ENCODE assay signal across 8 cellular contexts in genomic region chr9:131755541-131756198, GRCh38. TPM values are rescaled to one million over a fixed set of nuclear protein-coding genes. Genes with fewer than 3 reads are reported as not detected.
DNase-seq lines count a peak whose midpoint lies in the region; ATAC-seq and TF ChIP-seq lines count a peak whose summit lies in the region.

No MANE protein-coding gene starts in this region.

- no peak overlapping the region for H4K5ac ChIP-seq in IMR-90 (ENCODE audit: low read depth, low read length)

- no peak overlapping the region for H2AK9ac ChIP-seq in IMR-90 (replicated peaks; ENCODE audit: low read depth, low read length, poor library complexity)

- H3K23ac ChIP-seq in IMR-90 (ENCODE audit: low read depth, low read length): no peak overlapping the region

- H3K4me1 Mint-ChIP-seq in effector memory CD8-positive, alpha-beta T cell (ENCODE audit: low read depth in 2 of 2): peaks cover 5% of the 10 kb centered on the region in 2 donors

- H3K4me3 ChIP-seq in IMR-90 (ENCODE audit: insufficient read depth, low read depth, low read length) (no peak overlapping the region), NT2/D1 (ENCODE audit: insufficient read length, low read depth) (no peak overlapping the region)

- H3K9ac ChIP-seq in IMR-90 (ENCODE audit: low read depth, low read length) (no peak overlapping the region), NT2/D1 (ENCODE audit: insufficient read length, low read depth) (no peak overlapping the region)

- BruUV-seq in IMR-90 (replicated peaks; lab: Mats Ljungman, UMichigan): no TSS peak

- peak; percentile 67 for TF ChIP-seq RAD21 in IMR-90 (IDR thresholded peaks at IDR 0.05; ENCODE audit: low read length)

- no peak overlapping the region for H2BK120ac ChIP-seq in IMR-90 (ENCODE audit: low read depth, low read length)

- POLR2A ChIA-PET in IMR-90 (lab: Charles Lee; ENCODE audit: unreplicated experiment): no interaction called here

- intact Hi-C loops in IMR-90 (cut with micrococcal nuclease): loop anchor here (1.0 to 5.0 kb wide), 2 partner anchors 497 to 822 kb away; no protein-coding TSS in a partner anchor

- peaks cover 30% of the 10 kb centered on the region for H3K27me3 ChIP-seq in IMR-90 (ENCODE audit: control insufficient read depth, insufficient read depth, low read length)
- no peaks in the 10 kb centered on the region for H3K27me3 ChIP-seq in NT2/D1 (ENCODE audit: insufficient read depth, insufficient read length)

- no peak overlapping the region for H3K18ac ChIP-seq in IMR-90 (ENCODE audit: low read depth, low read length)

- in situ Hi-C loops in IMR-90 (cut with MboI; ENCODE audit: low sequenced_read_pairs): no loop called here

- H3K36me3 Mint-ChIP-seq in effector memory CD8-positive, alpha-beta T cell (ENCODE audit: insufficient read depth): peaks cover 5% of the 10 kb centered on the region

- H3K4me1 ChIP-seq in IMR-90 (ENCODE audit: control insufficient read depth, insufficient read depth, low read length) (no peaks in the 10 kb centered on the region), NT2/D1 (ENCODE audit: insufficient read depth, insufficient read length) (peaks cover 4% of the 10 kb centered on the region)

- no peak overlapping the region for H2BK5ac ChIP-seq in IMR-90 (ENCODE audit: low read depth, low read length, poor library complexity, severe bottlenecking)

- H3K9me1 ChIP-seq in IMR-90 (ENCODE audit: insufficient read depth, low read length): no peaks in the 10 kb centered on the region

- H4K91ac ChIP-seq in IMR-90 (ENCODE audit: insufficient read depth, low read depth, low read length): no peak overlapping the region

- DNase-seq in IMR-90 (peak; percentile 73), NT2/D1 (ENCODE audit: low read depth, low spot score) (peak; percentile 81), midbrain (lab: John Stamatoyannopoulos, UW) (peak; percentile 77)
- peak; percentile 69 to 74 for DNase-seq in activated CD8-positive, alpha-beta memory T cell treated with anti-CD3 and anti-CD28 coated beads for 4 hours (ENCODE audit: low read depth in 2 of 2)
- DNase-seq in effector memory CD8-positive, alpha-beta T cell: peak; percentile 85 to 88 (median 86)
- peak; percentile 83 for DNase-seq in stimulated activated CD8-positive, alpha-beta memory T cell treated with anti-CD3 and anti-CD28 coated beads, Interleukin-4, amount 100 ng/mL, for 24 hours (ENCODE audit: low read depth)

- no peak for TF ChIP-seq POLR2A in IMR-90 (IDR thresholded peaks at IDR 0.05; ENCODE audit: low read depth, low read length)

- H3K4ac ChIP-seq in IMR-90 (ENCODE audit: low read depth, low read length): no peak overlapping the region

- WGBS in IMR-90 (ENCODE audit: extremely low coverage in 2 of 2, insufficient read length in 1 of 2), 2 experiments: no CpG with 5 or more reads among the region's 13 CpGs

- CTCF ChIA-PET in IMR-90 (lab: Yijun Ruan, JAX): interaction anchor here (0.6 to 1.8 kb wide), 7 partner anchors 10 to 508 kb away, joined by 3 to 4 read pairs (median 3); no protein-coding TSS in a partner anchor

- H3K4me2 ChIP-seq in IMR-90 (ENCODE audit: low read depth, low read length): no peak overlapping the region

- H3K27ac Mint-ChIP-seq in effector memory CD8-positive, alpha-beta T cell: no peak overlapping the region

- H3K9me3 Mint-ChIP-seq in effector memory CD8-positive, alpha-beta T cell: no peaks in the 10 kb centered on the region

- no peaks in the 10 kb centered on the region for H3K79me1 ChIP-seq in IMR-90 (ENCODE audit: low read depth in 1 of 2, low read length in 2 of 2)

- peaks cover 9 to 14% of the 10 kb centered on the region in 2 donors for H3K27me3 Mint-ChIP-seq in effector memory CD8-positive, alpha-beta T cell

- H3K56ac ChIP-seq in IMR-90 (ENCODE audit: extremely low read depth, insufficient read depth, low read length): no peak overlapping the region

- H4K20me1 ChIP-seq in IMR-90 (ENCODE audit: insufficient read depth, low read length): no peaks in the 10 kb centered on the region

- no peak overlapping the region for H2AK5ac ChIP-seq in IMR-90 (ENCODE audit: low read depth, low read length)

- no peak overlapping the region for H3K4me3 Mint-ChIP-seq in effector memory CD8-positive, alpha-beta T cell

- H4K8ac ChIP-seq in IMR-90 (ENCODE audit: low read depth in 2 of 2, low read length in 2 of 2): no peak overlapping the region

- H2AFZ ChIP-seq in IMR-90 (replicated peaks; ENCODE audit: low read length, poor library complexity): peak overlapping the region; percentile 46

- peak; percentile 98 for TF ChIP-seq CTCF in GM12873 (IDR thresholded peaks at IDR 0.05; ENCODE audit: insufficient read depth, low read depth, low read length, missing control alignments)
- TF ChIP-seq CTCF in IMR-90 (conservative IDR thresholded peaks at IDR 0.05; ENCODE audit: low read depth, low read length): peak; percentile 81

- H3K9me3 ChIP-seq in IMR-90 (ENCODE audit: control insufficient read depth, insufficient read depth, low read length) (no peaks in the 10 kb centered on the region), NT2/D1 (ENCODE audit: insufficient read depth, low read length) (no peaks in the 10 kb centered on the region)

- no peak overlapping the region for H3K27ac ChIP-seq in IMR-90 (ENCODE audit: insufficient read depth, low read length)

- no peak overlapping the region for H3K14ac ChIP-seq in IMR-90 (replicated peaks; ENCODE audit: low read depth, low read length)

- dilution Hi-C loops in IMR-90 (cut with HindIII; ENCODE audit: low sequenced_read_pairs, unreplicated experiment): no loop called here

- H3K36me3 ChIP-seq in IMR-90 (ENCODE audit: control insufficient read depth, insufficient read depth, low read length): no peaks in the 10 kb centered on the region
- H3K36me3 ChIP-seq in NT2/D1 (ENCODE audit: insufficient read depth, insufficient read length, low read length): no peaks in the 10 kb centered on the region

- H2BK15ac ChIP-seq in IMR-90 (ENCODE audit: low read depth, low read length): no peak overlapping the region

- peak; percentile 99 for ATAC-seq in IMR-90 (ENCODE audit: low read depth)
- peak; percentile 100 for ATAC-seq in effector memory CD8-positive, alpha-beta T cell (replicated peaks)
- ATAC-seq in HG03025 (IDR thresholded peaks at IDR 0.05; ENCODE audit: low FRiP score, unreplicated experiment): no peak

- H2BK20ac ChIP-seq in IMR-90 (ENCODE audit: low read depth, low read length): no peak overlapping the region

TF ChIP-seq in IMR-90, 13 proteins besides CTCF, POLR2A, EP300 and RAD21:
- peak; percentile 29; the same call in 1 of the 2 replicates for TF ChIP-seq MAZ (IDR thresholded peaks at IDR 0.05; ENCODE audit: borderline replicate concordance, low read depth, low read length)
- peak; percentile 67 for TF ChIP-seq SMC3 (IDR thresholded peaks at IDR 0.05; ENCODE audit: low read depth, low read length)
- TF ChIP-seq MAFK (IDR thresholded peaks at IDR 0.05; ENCODE audit: low read depth, low read length): no peak
- peak; percentile 59; the same call in 1 of the 2 replicates for TF ChIP-seq USF2 (IDR thresholded peaks at IDR 0.05; ENCODE audit: low read depth, low read length)
TF ChIP-seq in IMR-90: peak in this region for 3.

RNA-seq across cellular contexts. Expression of gene RAPGEF1, which starts 15.8 kb away (rescaled TPM):
- total RNA-seq in IMR-90 (2012; rRNA removed): 13.1 and 13.3 TPM in 2 replicates
- 22.3 and 23.0 TPM in 2 replicates for polyA plus RNA-seq in IMR-90 (2012; rRNA removed)
- polyA plus RNA-seq in IMR-90 (2012; cell fraction: cytosol; rRNA removed): 14.6 and 21.5 TPM in 2 replicates
- polyA plus RNA-seq in IMR-90 (2012; cell fraction: nucleus; rRNA removed; ENCODE audit: low replicate concordance): 30.5 and 31.7 TPM in 2 replicates
